In genomic region chr2:16750175-16750924, GRCh38 we compare ENCODE assay signal across 31 cellular contexts.
"Had no signal": no experiment of that assay in that cellular context is flagged by ENCODE, and none has a peak within 500 bp of the region (broad histone marks: within the 10 kb centered on the region; RNA-seq: fewer than 3 reads in every experiment).

No MANE protein-coding gene starts in this region.

- ATAC-seq: activated CD4-positive, alpha-beta T cell treated with anti-CD3 and anti-CD28 coated beads for 36 hours; activated CD8-positive, alpha-beta memory T cell treated with anti-CD3 and anti-CD28 coated beads, Interleukin-2, amount 10 ng/mL, durations not matched to agents 7 days and 5 days; activated CD8-positive, alpha-beta T cell treated with anti-CD3 and anti-CD28 coated beads, Interleukin-2, amount 10 ng/mL, durations not matched to agents 7 days and 5 days; activated naive CD4-positive, alpha-beta T cell treated with anti-CD3 and anti-CD28 coated beads, Interleukin-2, amount 50 U/mL, for 72 hours; esophagus mucosa; T-helper 17 cell had no signal

- H3K27ac ChIP-seq: ascending aorta, breast epithelium, cardiac muscle cell, colonic mucosa, epithelial cell of prostate had no signal

- H3K27me3 ChIP-seq: ascending aorta, breast epithelium, colonic mucosa had no signal

- H3K4me3 ChIP-seq: ascending aorta, breast epithelium, cardiac muscle cell, colonic mucosa had no signal

- H3K9me3 ChIP-seq: ascending aorta, breast epithelium, colonic mucosa had no signal

- DNase-seq: activated CD4-positive, alpha-beta memory T cell treated with anti-CD3 and anti-CD28 coated beads for 36 hours; activated CD4-positive, alpha-beta T cell treated with anti-CD3 and anti-CD28 coated beads for 36 hours; activated CD4-positive, alpha-beta T cell treated with anti-CD3 and anti-CD28 coated beads, Interleukin-2, amount 10 ng/mL, durations not matched to agents 24 days and 14 days; activated CD4-positive, CD25-positive, alpha-beta regulatory T cell; activated CD4-positive, CD25-positive, alpha-beta regulatory T cell treated with anti-CD3 and anti-CD28 coated beads, Interleukin-2, amount 50 U/mL, for 72 hours; activated CD8-positive, alpha-beta memory T cell treated with anti-CD3 and anti-CD28 coated beads, Interleukin-2, amount 10 ng/mL, durations not matched to agents 7 days and 5 days; activated CD8-positive, alpha-beta memory T cell treated with anti-CD3 and anti-CD28 coated beads, Interleukin-2, amount 50 U/mL, for 4 hours; activated CD8-positive, alpha-beta T cell treated with anti-CD3 and anti-CD28 coated beads, Interleukin-2, amount 10 ng/mL, durations not matched to agents 7 days and 5 days; activated effector memory CD4-positive, alpha-beta T cell treated with anti-CD3 and anti-CD28 coated beads, Interleukin-2, amount 50 U/mL, for 16 hours; activated naive CD4-positive, alpha-beta T cell treated with anti-CD3 and anti-CD28 coated beads for 36 hours; activated naive CD8-positive, alpha-beta T cell treated with anti-CD3 and anti-CD28 coated beads, Interleukin-2, amount 10 ng/mL, durations not matched to agents 7 days and 5 days; activated T-cell treated with anti-CD3 and anti-CD28 coated beads, Interleukin-2, amount 50 U/mL, for 1 hour; activated T-cell treated with anti-CD3 and anti-CD28 coated beads, Interleukin-2, amount 50 U/mL, for 48 hours; central memory CD4-positive, alpha-beta T cell; cerebellar nuclear complex; colonic mucosa; effector CD8-positive, alpha-beta T cell; foreskin fibroblast; head of caudate nucleus; T-helper 1 cell; T-helper 17 cell; T1000 had no signal

- H3K4me1 ChIP-seq: ascending aorta, breast epithelium, colonic mucosa had no signal

- H3K36me3 ChIP-seq: ascending aorta, breast epithelium, cardiac muscle cell, colonic mucosa had no signal

- FAIRE-seq: endometrium, endothelial cell of umbilical vein, frontal cortex had no signal
